Comparison of ENCODE assay signal across 8 cellular contexts in the genomic region with DNA sequence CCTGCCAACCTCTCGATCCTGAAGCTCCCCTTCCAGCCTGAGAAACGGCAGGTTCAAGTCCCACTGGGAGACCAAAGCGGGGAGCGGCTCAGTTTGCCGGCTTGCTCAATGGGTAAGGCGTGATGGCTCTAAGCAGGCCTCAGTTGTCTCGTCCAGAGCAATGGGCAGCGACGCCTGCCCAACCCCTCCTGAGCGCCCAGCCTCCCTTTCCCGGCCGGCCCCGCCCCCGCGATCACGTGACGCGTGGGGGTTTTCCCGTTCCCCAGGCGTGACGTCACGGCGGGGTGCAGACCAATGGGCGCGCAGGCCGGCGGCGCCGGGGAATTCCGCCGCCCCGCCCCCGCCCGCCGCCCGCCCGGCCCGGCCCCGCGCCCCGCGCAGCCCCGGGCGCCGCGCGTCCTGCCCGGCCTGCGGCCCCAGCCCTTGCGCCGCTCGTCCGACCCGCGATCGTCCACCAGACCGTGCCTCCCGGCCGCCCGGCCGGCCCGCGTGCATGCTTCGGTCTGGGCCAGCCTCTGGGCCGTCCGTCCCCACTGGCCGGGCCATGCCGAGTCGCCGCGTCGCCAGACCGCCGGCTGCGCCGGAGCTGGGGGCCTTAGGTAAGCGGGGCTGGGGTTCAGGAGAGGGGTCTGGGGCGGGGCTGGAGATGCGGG. TPM values are rescaled to one million over a fixed set of nuclear protein-coding genes. Genes with fewer than 3 reads are reported as not detected.
DNase-seq lines count a peak whose midpoint lies in the region; ATAC-seq, FAIRE-seq and TF ChIP-seq lines count a peak whose summit lies in the region.

A gene with protein sequence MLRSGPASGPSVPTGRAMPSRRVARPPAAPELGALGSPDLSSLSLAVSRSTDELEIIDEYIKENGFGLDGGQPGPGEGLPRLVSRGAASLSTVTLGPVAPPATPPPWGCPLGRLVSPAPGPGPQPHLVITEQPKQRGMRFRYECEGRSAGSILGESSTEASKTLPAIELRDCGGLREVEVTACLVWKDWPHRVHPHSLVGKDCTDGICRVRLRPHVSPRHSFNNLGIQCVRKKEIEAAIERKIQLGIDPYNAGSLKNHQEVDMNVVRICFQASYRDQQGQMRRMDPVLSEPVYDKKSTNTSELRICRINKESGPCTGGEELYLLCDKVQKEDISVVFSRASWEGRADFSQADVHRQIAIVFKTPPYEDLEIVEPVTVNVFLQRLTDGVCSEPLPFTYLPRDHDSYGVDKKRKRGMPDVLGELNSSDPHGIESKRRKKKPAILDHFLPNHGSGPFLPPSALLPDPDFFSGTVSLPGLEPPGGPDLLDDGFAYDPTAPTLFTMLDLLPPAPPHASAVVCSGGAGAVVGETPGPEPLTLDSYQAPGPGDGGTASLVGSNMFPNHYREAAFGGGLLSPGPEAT (plus strand): TSS at position 378 of the 653 bp plus-strand sequence. CDS start 116 bp downstream, at position 494.

- CTCF ChIA-PET in A549 (lab: Yijun Ruan, JAX) = interaction anchor here (0.9 to 3.8 kb wide), 5 partner anchors 12 to 58 kb away, joined by 3 to 26 read pairs (median 6); no protein-coding TSS in a partner anchor

- ATAC-seq in A549 (peak; percentile 66 to 78), GM18858 (IDR thresholded peaks at IDR 0.05; ENCODE audit: unreplicated experiment) (peak; percentile 41), HG03095 (IDR thresholded peaks at IDR 0.05; ENCODE audit: unreplicated experiment) (peak; percentile 30)

- intact Hi-C loops in spleen (cut with DNase I; ENCODE audit: low total_unique reads) = no loop called here

- no peak for TF ChIP-seq CTCF in A549 (IDR thresholded peaks at IDR 0.05)
- TF ChIP-seq CTCF in cardiac fibroblast (IDR thresholded peaks at IDR 0.05; ENCODE audit: low read depth, low read length) = no peak
- TF ChIP-seq CTCF in spleen (IDR thresholded peaks at IDR 0.05 in 8 of 11, conservative IDR thresholded peaks at IDR 0.05 in 3 of 11) = no peak

- TF ChIP-seq POLR2A in A549 (IDR thresholded peaks at IDR 0.05; ENCODE audit: low read length) (no peak; the same call in 1 of the 2 replicates), spleen (IDR thresholded peaks at IDR 0.05) (no peak)

- peak within 1 kb of the TSS; percentile 95 for H3K4me2 ChIP-seq in A549

- H3K27ac ChIP-seq in A549 (peak within 1 kb of the TSS; percentile 83 to 95), spleen (peak within 1 kb of the TSS; percentile 94 to 100 (median 100))

- H3K4me3 ChIP-seq in A549 (peak within 1 kb of the TSS; percentile 96), cardiac fibroblast (replicated peaks in 1 of 2; ENCODE audit: low read depth in 2 of 2, low read length in 2 of 2) (peak within 1 kb of the TSS; percentile 66 to 79), spleen (peak within 1 kb of the TSS; percentile 65 to 91 (median 76))

- peaks cover 0 to 36% (median 22%) of the 10 kb centered on the region in 6 donors for H3K36me3 ChIP-seq in spleen

- TF ChIP-seq EP300 in A549 (IDR thresholded peaks at IDR 0.05) = no peak

- H3K9me3 ChIP-seq in A549 = no peaks in the 10 kb centered on the region
- H3K9me3 ChIP-seq in spleen = no peaks in the 10 kb centered on the region

- TF ChIP-seq RAD21 in A549 (conservative IDR thresholded peaks at IDR 0.05 in 1 of 2, IDR thresholded peaks at IDR 0.05 in 1 of 2) = no peak

- H3K4me1 ChIP-seq in A549 (peaks cover 7% of the 10 kb centered on the region; the same call in 1 of the 3 replicates), spleen (peaks cover 8 to 33% (median 19%) of the 10 kb centered on the region in 6 donors)

- WGBS in A549 (ENCODE audit: missing lambda C conversion rate) = 2% methylated on average over 11 of the region's 79 CpGs
- 1 to 19% (median 2%) methylated on average over 6 to 79 of the region's 79 CpGs for WGBS in spleen, 5 donors

- FAIRE-seq in A549 (lab: Jason Lieb, UNC) = no peak

- H3K27me3 ChIP-seq in spleen (replicated peaks in 1 of 7) = no peaks in the 10 kb centered on the region

- POLR2A ChIA-PET in A549 (lab: Yijun Ruan, JAX) = interaction anchor here (0.6 to 2.5 kb wide), 11 partner anchors 10 to 1507 kb away, joined by 3 to 27 read pairs (median 4); a partner anchor contains a TSS

- DNase-seq in A549 (ENCODE audit: low read depth in 1 of 2, low spot score in 1 of 2) (peak; percentile 93 to 99), NCI-H2171 (lab: John Stamatoyannopoulos, UW) (peak; percentile 83), cardiac fibroblast (ENCODE audit: low read depth in 2 of 2) (peak; percentile 90 to 95), iris pigment epithelial cell (ENCODE audit: low read depth) (peak; percentile 85), spleen (peak; percentile 97)
- DNase-seq in activated CD4-positive, CD25-positive, alpha-beta regulatory T cell (lab: John Stamatoyannopoulos, UW) = peak; percentile 90 to 97 (median 93)

TF ChIP-seq in A549, 52 proteins besides CTCF, POLR2A, EP300 and RAD21 (continues in another document):
- TF ChIP-seq EHMT2 (IDR thresholded peaks at IDR 0.05; ENCODE audit: low read depth) (no peak), HOXB13 (CRISPR knock-in tag; IDR thresholded peaks at IDR 0.05; ENCODE audit: low read depth) (peak; percentile 62; the same call in 1 of the 2 replicates), BHLHE40 (IDR thresholded peaks at IDR 0.05; ENCODE audit: low read depth, low read length) (peak; percentile 57), FOSL2 (IDR thresholded peaks at IDR 0.05) (no peak), FOSL2 (CRISPR knock-in tag; IDR thresholded peaks at IDR 0.05) (peak; percentile 42; the same call in 1 of the 2 replicates), HOXA7 (CRISPR knock-in tag; IDR thresholded peaks at IDR 0.05) (0 out of 2 replicates have a peak, but pooled peaks have one; percentile 39), RCOR1 (IDR thresholded peaks at IDR 0.05; ENCODE audit: low read depth, low read length) (no peak), JUN (IDR thresholded peaks at IDR 0.05) (peak in 1 of 2 experiments; percentile 50; a peak in 1 of 5 replicates), KDM5A (IDR thresholded peaks at IDR 0.05) (no peak), PHF8 (IDR thresholded peaks at IDR 0.05; ENCODE audit: borderline replicate concordance, low read depth) (peak; percentile 85), TP53 (CRISPR knock-in tag; IDR thresholded peaks at IDR 0.05) (0 out of 2 replicates have a peak, but pooled peaks have one; percentile 36), EHF (CRISPR knock-in tag; IDR thresholded peaks at IDR 0.05) (no peak), FOSB (CRISPR knock-in tag; IDR thresholded peaks at IDR 0.05) (0 out of 2 replicates have a peak, but pooled peaks have one; percentile 53)
- TF ChIP-seq, protein P1, sequence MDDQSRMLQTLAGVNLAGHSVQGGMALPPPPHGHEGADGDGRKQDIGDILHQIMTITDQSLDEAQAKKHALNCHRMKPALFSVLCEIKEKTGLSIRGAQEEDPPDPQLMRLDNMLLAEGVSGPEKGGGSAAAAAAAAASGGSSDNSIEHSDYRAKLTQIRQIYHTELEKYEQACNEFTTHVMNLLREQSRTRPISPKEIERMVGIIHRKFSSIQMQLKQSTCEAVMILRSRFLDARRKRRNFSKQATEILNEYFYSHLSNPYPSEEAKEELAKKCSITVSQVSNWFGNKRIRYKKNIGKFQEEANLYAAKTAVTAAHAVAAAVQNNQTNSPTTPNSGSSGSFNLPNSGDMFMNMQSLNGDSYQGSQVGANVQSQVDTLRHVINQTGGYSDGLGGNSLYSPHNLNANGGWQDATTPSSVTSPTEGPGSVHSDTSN (IDR thresholded peaks at IDR 0.05) = peak; percentile 74; the same call in 1 of the 2 replicates
- TF ChIP-seq, protein P2, sequence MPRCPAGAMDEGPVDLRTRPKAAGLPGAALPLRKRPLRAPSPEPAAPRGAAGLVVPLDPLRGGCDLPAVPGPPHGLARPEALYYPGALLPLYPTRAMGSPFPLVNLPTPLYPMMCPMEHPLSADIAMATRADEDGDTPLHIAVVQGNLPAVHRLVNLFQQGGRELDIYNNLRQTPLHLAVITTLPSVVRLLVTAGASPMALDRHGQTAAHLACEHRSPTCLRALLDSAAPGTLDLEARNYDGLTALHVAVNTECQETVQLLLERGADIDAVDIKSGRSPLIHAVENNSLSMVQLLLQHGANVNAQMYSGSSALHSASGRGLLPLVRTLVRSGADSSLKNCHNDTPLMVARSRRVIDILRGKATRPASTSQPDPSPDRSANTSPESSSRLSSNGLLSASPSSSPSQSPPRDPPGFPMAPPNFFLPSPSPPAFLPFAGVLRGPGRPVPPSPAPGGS (IDR thresholded peaks at IDR 0.05) = peak; percentile 53; the same call in 1 of the 3 replicates
- TF ChIP-seq, protein P3, sequence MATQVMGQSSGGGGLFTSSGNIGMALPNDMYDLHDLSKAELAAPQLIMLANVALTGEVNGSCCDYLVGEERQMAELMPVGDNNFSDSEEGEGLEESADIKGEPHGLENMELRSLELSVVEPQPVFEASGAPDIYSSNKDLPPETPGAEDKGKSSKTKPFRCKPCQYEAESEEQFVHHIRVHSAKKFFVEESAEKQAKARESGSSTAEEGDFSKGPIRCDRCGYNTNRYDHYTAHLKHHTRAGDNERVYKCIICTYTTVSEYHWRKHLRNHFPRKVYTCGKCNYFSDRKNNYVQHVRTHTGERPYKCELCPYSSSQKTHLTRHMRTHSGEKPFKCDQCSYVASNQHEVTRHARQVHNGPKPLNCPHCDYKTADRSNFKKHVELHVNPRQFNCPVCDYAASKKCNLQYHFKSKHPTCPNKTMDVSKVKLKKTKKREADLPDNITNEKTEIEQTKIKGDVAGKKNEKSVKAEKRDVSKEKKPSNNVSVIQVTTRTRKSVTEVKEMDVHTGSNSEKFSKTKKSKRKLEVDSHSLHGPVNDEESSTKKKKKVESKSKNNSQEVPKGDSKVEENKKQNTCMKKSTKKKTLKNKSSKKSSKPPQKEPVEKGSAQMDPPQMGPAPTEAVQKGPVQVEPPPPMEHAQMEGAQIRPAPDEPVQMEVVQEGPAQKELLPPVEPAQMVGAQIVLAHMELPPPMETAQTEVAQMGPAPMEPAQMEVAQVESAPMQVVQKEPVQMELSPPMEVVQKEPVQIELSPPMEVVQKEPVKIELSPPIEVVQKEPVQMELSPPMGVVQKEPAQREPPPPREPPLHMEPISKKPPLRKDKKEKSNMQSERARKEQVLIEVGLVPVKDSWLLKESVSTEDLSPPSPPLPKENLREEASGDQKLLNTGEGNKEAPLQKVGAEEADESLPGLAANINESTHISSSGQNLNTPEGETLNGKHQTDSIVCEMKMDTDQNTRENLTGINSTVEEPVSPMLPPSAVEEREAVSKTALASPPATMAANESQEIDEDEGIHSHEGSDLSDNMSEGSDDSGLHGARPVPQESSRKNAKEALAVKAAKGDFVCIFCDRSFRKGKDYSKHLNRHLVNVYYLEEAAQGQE (IDR thresholded peaks at IDR 0.05) = 0 out of 2 replicates have a peak, but pooled peaks have one; percentile 27

RNA-seq across cellular contexts. Expression of the gene that starts here (rescaled TPM):
- polyA plus RNA-seq in A549 (2011; rRNA removed) = 7.5 and 8.1 TPM in 2 replicates
- 21.2 and 28.8 TPM in 2 replicates for polyA plus RNA-seq in A549 (2012; cell fraction: cytosol; rRNA removed)
- 35.3 and 41.2 TPM in 2 replicates for polyA plus RNA-seq in A549 (2012; cell fraction: nucleus; rRNA removed)
- 9.6 to 15.1 TPM (median 9.6 TPM) in 3 replicates for polyA plus RNA-seq in A549 (2017; fragmentation: RNase III; extraction: RNeasy Plus Mini Kit Qiagen cat#74134 plus additional on column Dnase treatment)
- polyA minus RNA-seq in A549 (2011; rRNA and poly(A)+ RNA removed) = 9.0 and 11.3 TPM in 2 replicates
- 10 to 100 TPM; 16.6 to 67.4 (median 29.0) TPM for total RNA-seq in spleen
- polyA plus RNA-seq in spleen = 10 to 100 TPM; 23.8 to 48.7 (median 45.3) TPM

Comparison
In these comparisons a context has a peak if more than half of its experiments do, and no peak if none do; other contexts are left out.
1. Peak in every context shown above with its lines: DNase-seq, ATAC-seq, H3K4me3 ChIP-seq and H3K27ac ChIP-seq.